In the genomic region with DNA sequence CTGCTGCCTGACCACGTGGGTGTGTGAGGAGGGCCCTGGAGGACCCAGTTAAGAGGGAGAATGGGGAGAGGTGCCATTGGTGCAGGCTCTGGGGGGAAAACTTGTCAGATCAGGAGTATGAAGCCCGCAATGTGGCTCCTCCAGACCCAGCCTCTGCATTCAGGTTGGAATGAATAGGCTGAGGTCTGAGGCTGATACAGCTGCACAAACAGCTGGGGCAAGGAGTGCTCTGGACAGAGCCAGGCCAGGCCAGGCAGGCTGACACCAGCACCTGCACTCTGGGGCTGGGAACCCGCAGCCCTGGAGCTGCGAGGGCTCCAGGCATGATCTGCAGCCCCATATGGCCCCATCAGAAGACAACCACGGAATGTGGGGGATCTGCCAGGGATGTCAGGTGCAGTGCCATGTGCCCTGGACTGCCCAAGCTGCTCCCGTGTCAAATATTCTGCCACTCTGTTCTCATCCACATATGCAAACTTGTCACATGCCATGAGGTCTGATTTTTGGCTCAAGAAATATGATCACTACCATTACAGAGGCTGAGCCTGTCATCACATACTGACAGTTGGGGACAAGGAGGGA, we compare ENCODE assay signal across 14 cellular contexts. TPM values are rescaled to one million over a fixed set of nuclear protein-coding genes. Genes with fewer than 3 reads are reported as not detected.
DNase-seq lines count a peak whose midpoint lies in the region; ATAC-seq and TF ChIP-seq lines count a peak whose summit lies in the region.
"Had no signal": no experiment of that assay in that cellular context is flagged by ENCODE, and none has a peak within 500 bp of the region (broad histone marks: within the 10 kb centered on the region; RNA-seq: fewer than 3 reads in every experiment).

No MANE protein-coding gene starts in this region.

- 45 to 66% methylated on average over 6 of the region's 6 CpGs for WGBS in heart right ventricle, 2 donors
- WGBS in psoas muscle, 3 donors: 30 to 39% (median 32%) methylated on average over 6 of the region's 6 CpGs
- WGBS in gastroesophageal sphincter (ENCODE audit: low coverage in 1 of 2), 2 donors: 68 to 78% methylated on average over 2 to 4 of the region's 6 CpGs

- H3K27me3 ChIP-seq in DND-41 (ENCODE audit: insufficient read depth, low read length, poor library complexity) (no peaks in the 10 kb centered on the region), heart right ventricle (peaks cover 0 to 14% (median 7%) of the 10 kb centered on the region in 7 donors), psoas muscle (ENCODE audit: insufficient read depth in 3 of 3, low read length in 2 of 3) (no peaks in the 10 kb centered on the region), gastroesophageal sphincter (peaks cover 62% of the 10 kb centered on the region)

- H3K9me3 Mint-ChIP-seq in activated CD4-positive, alpha-beta memory T cell treated with anti-CD3 and anti-CD28 coated beads for 36 hours: no peaks in the 10 kb centered on the region

- peak overlapping the region; percentile 57 for H3K9ac ChIP-seq in DND-41 (ENCODE audit: low read depth, low read length)

- H3K27me3 Mint-ChIP-seq in activated CD4-positive, alpha-beta memory T cell treated with anti-CD3 and anti-CD28 coated beads for 36 hours: peaks cover 40% of the 10 kb centered on the region

- H3K9me3 ChIP-seq in DND-41 (ENCODE audit: insufficient read depth, low read length, severe bottlenecking): no peaks in the 10 kb centered on the region
- no peaks in the 10 kb centered on the region for H3K9me3 ChIP-seq in KOPT-K1 (ENCODE audit: insufficient read depth, low read length, poor library complexity, severe bottlenecking)
- no peaks in the 10 kb centered on the region for H3K9me3 ChIP-seq in heart right ventricle
- H3K9me3 ChIP-seq in psoas muscle: no peaks in the 10 kb centered on the region
- no peaks in the 10 kb centered on the region for H3K9me3 ChIP-seq in gastroesophageal sphincter
- H3K9me3 ChIP-seq: Caco-2 had no signal

- H3K79me2 ChIP-seq in DND-41 (ENCODE audit: insufficient read depth, low read length): no peaks in the 10 kb centered on the region

- H3K27ac ChIP-seq in DND-41 (ENCODE audit: low read length) (peak overlapping the region; percentile 99), KOPT-K1 (ENCODE audit: low read depth, low read length, poor library complexity, severe bottlenecking) (peak overlapping the region; percentile 80), heart right ventricle (peak overlapping the region in 3 of 10 donors; percentile 33 to 41 (median 34)), psoas muscle (peak overlapping the region; percentile 89), gastroesophageal sphincter (no peak overlapping the region)

- peaks cover 2% of the 10 kb centered on the region for H3K4me1 Mint-ChIP-seq in activated CD4-positive, alpha-beta memory T cell treated with anti-CD3 and anti-CD28 coated beads for 36 hours (ENCODE audit: low read depth)

- TF ChIP-seq POLR2A in gastroesophageal sphincter (IDR thresholded peaks at IDR 0.05): no peak

- no peak for TF ChIP-seq EP300 in gastroesophageal sphincter (IDR thresholded peaks at IDR 0.05)

- H3K4me2 ChIP-seq in DND-41 (ENCODE audit: insufficient read depth, low read length): peak overlapping the region; percentile 56

- H3K27ac Mint-ChIP-seq in activated CD4-positive, alpha-beta memory T cell treated with anti-CD3 and anti-CD28 coated beads for 36 hours: no peak overlapping the region
- H3K27ac Mint-ChIP-seq: H9 had no signal

- H4K20me1 ChIP-seq in DND-41 (ENCODE audit: insufficient read depth, low read length): no peaks in the 10 kb centered on the region

- no peaks in the 10 kb centered on the region for H3K36me3 ChIP-seq in DND-41 (ENCODE audit: insufficient read depth, low read length)
- no peaks in the 10 kb centered on the region for H3K36me3 ChIP-seq in KOPT-K1 (ENCODE audit: insufficient read depth, low read length)
- no peaks in the 10 kb centered on the region for H3K36me3 ChIP-seq in heart right ventricle
- H3K36me3 ChIP-seq in psoas muscle (ENCODE audit: insufficient read depth in 1 of 2, low read depth in 1 of 2): no peaks in the 10 kb centered on the region
- H3K36me3 ChIP-seq in gastroesophageal sphincter: no peaks in the 10 kb centered on the region

- H2AFZ ChIP-seq in DND-41 (ENCODE audit: low read depth, low read length): no peak overlapping the region

- no peaks in the 10 kb centered on the region for H3K36me3 Mint-ChIP-seq in activated CD4-positive, alpha-beta memory T cell treated with anti-CD3 and anti-CD28 coated beads for 36 hours

- POLR2A ChIA-PET in activated CD4-positive, alpha-beta memory T cell treated with anti-CD3 and anti-CD28 coated beads for 36 hours (lab: Charles Lee): no interaction called here

- TF ChIP-seq CTCF in DND-41 (IDR thresholded peaks at IDR 0.05; ENCODE audit: borderline replicate concordance, extremely low read depth, low read length, poor library complexity, severe bottlenecking): no peak
- no peak for TF ChIP-seq CTCF in heart right ventricle (IDR thresholded peaks at IDR 0.05)
- no peak for TF ChIP-seq CTCF in psoas muscle (IDR thresholded peaks at IDR 0.05)
- no peak for TF ChIP-seq CTCF in gastroesophageal sphincter (IDR thresholded peaks at IDR 0.05)

- peaks cover 97% of the 10 kb centered on the region for H3K4me1 ChIP-seq in DND-41 (ENCODE audit: insufficient read depth, low read length)
- H3K4me1 ChIP-seq in heart right ventricle: peaks cover 0 to 19% (median 6%) of the 10 kb centered on the region in 9 donors
- peaks cover 25% of the 10 kb centered on the region for H3K4me1 ChIP-seq in psoas muscle
- H3K4me1 ChIP-seq in gastroesophageal sphincter: no peaks in the 10 kb centered on the region
- H3K4me1 ChIP-seq: Caco-2 had no signal

- H3K4me3 Mint-ChIP-seq in activated CD4-positive, alpha-beta memory T cell treated with anti-CD3 and anti-CD28 coated beads for 36 hours: no peak overlapping the region
- H3K4me3 Mint-ChIP-seq: H9 had no signal

- H3K4me3 ChIP-seq in DND-41 (ENCODE audit: low read depth in 1 of 2, low read length in 2 of 2) (peak overlapping the region in 1 of 2 experiments; percentile 35; a peak in 1 of 4 replicates), heart right ventricle (no peak overlapping the region), psoas muscle (no peak overlapping the region), gastroesophageal sphincter (no peak overlapping the region)

- CTCF ChIA-PET in activated CD4-positive, alpha-beta memory T cell treated with anti-CD3 and anti-CD28 coated beads for 36 hours (lab: Charles Lee): no interaction called here

- ATAC-seq in DND-41 (ENCODE audit: insufficient read depth, low read depth) (peak; percentile 50), heart right ventricle (peak; percentile 31 to 85 (median 62)), psoas muscle (peak; percentile 95 to 96 (median 96)), gastroesophageal sphincter (no peak)
- ATAC-seq: PC-3 had no signal

- DNase-seq in DND-41 (peak; percentile 83), heart right ventricle (peak in 1 of 2 donors; percentile 14), psoas muscle (peak; percentile 72 to 88)
- no peak for DNase-seq in activated CD4-positive, alpha-beta memory T cell treated with anti-CD3 and anti-CD28 coated beads for 36 hours
- DNase-seq in stimulated activated CD4-positive, alpha-beta T cell treated with anti-CD3 and anti-CD28 coated beads, Interleukin-4, amount 100 ng/mL, for 24 hours: no peak
- DNase-seq: Caco-2, DMS153, H9, IMR-90, NCI-H1105, NCI-H1694, PC-3 had no signal

- intact Hi-C loops in heart right ventricle (cut with DNase I): no loop called here
- intact Hi-C loops in psoas muscle (cut with DNase I): loop anchor here in 1 of 2 donors (5.0 kb wide), 1 partner anchor 52 kb away; no protein-coding TSS in a partner anchor
- intact Hi-C loops in activated CD4-positive, alpha-beta memory T cell treated with anti-CD3 and anti-CD28 coated beads for 36 hours (cut with micrococcal nuclease): no loop called here

RNA-seq across cellular contexts. Expression of a gene that starts 27.2 kb away (rescaled TPM):
- 10 to 100 TPM in 8 of 10 donors, 1 to 10 TPM in 2; 8.9 to 27.0 (median 14.4) TPM for total RNA-seq in heart right ventricle
- 10 to 100 TPM; 11.1 to 15.0 TPM for polyA plus RNA-seq in heart right ventricle
- 100 to 1,000 TPM in 2 of 4 donors, 10 to 100 TPM in 2; 88.4 to 173 (median 126) TPM for total RNA-seq in psoas muscle
- polyA plus RNA-seq in psoas muscle: 10 to 100 TPM; 66.5 to 87.5 (median 86.8) TPM
- under 1 TPM; 0.10 to 0.57 TPM for total RNA-seq in activated CD4-positive, alpha-beta memory T cell treated with anti-CD3 and anti-CD28 coated beads for 36 hours
- 1 to 10 TPM in 3 of 4 donors, under 1 TPM in 1; 0.67 to 4.0 (median 2.8) TPM for total RNA-seq in gastroesophageal sphincter
- total RNA-seq: IMR-90 had no signal
- polyA plus RNA-seq: IMR-90 had no signal

Comparison
In these comparisons a context has a peak if more than half of its experiments do, and no peak if none do; other contexts are left out.
1. DNase-seq: peak in DND-41 (single experiment) and psoas muscle (2 of 2); none in activated CD4-positive, alpha-beta memory T cell treated with anti-CD3 and anti-CD28 coated beads for 36 hours (single experiment) and stimulated activated CD4-positive, alpha-beta T cell treated with anti-CD3 and anti-CD28 coated beads, Interleukin-4, amount 100 ng/mL, for 24 hours (single experiment).
2. H3K27ac ChIP-seq: peak in DND-41 (single experiment), KOPT-K1 (single experiment) and psoas muscle (single experiment); none in gastroesophageal sphincter (0 of 4).